ENCODE assay signal across 8 cellular contexts in genomic region chr4:3387154-3387942, GRCh38. TPM values are rescaled to one million over a fixed set of nuclear protein-coding genes. Genes with fewer than 3 reads are reported as not detected.
DNase-seq lines count a peak whose midpoint lies in the region; ATAC-seq and TF ChIP-seq lines count a peak whose summit lies in the region.

No MANE protein-coding gene starts in this region.

- no peaks in the 10 kb centered on the region for H3K9me3 ChIP-seq in PC-3 (ENCODE audit: low read length)
- no peaks in the 10 kb centered on the region for H3K9me3 ChIP-seq in left lung

- H3K4me1 ChIP-seq in PC-3 (ENCODE audit: insufficient read depth, low read length) = peaks cover 25% of the 10 kb centered on the region
- peaks cover 0 to 64% of the 10 kb centered on the region in 2 donors for H3K4me1 ChIP-seq in left lung

- TF ChIP-seq CTCF in GM06990 (IDR thresholded peaks at IDR 0.05; ENCODE audit: insufficient read depth, low read length, poor library complexity, severe bottlenecking) (no peak), PC-3 (conservative IDR thresholded peaks at IDR 0.05; ENCODE audit: low read depth, low read length) (no peak), left lung (IDR thresholded peaks at IDR 0.05) (no peak)

- no TSS peak for BruUV-seq in PC-3 (replicated peaks; lab: Mats Ljungman, UMichigan)

- CTCF ChIA-PET in PC-3 (lab: Charles Lee) = no interaction called here

- H3K27me3 ChIP-seq in GM06990 (replicated peaks; ENCODE audit: control insufficient read depth, insufficient read depth, low read length) = no peaks in the 10 kb centered on the region
- H3K27me3 ChIP-seq in H7 (ENCODE audit: control insufficient read depth, insufficient read depth, low read length) = no peaks in the 10 kb centered on the region
- H3K27me3 ChIP-seq in PC-3 (ENCODE audit: low read length) = no peaks in the 10 kb centered on the region
- H3K27me3 ChIP-seq in left lung = no peaks in the 10 kb centered on the region

- H3K36me3 ChIP-seq in GM06990 (ENCODE audit: control insufficient read depth, insufficient read depth, low read length) (no peaks in the 10 kb centered on the region), H7 (replicated peaks; ENCODE audit: control insufficient read depth, insufficient read depth, low read length) (no peaks in the 10 kb centered on the region), PC-3 (ENCODE audit: low read depth, low read length) (no peaks in the 10 kb centered on the region), left lung (no peaks in the 10 kb centered on the region)

- peak overlapping the region; percentile 14 for H2AFZ ChIP-seq in PC-3 (ENCODE audit: low read length)

- H3K9me2 ChIP-seq in PC-3 (replicated peaks; ENCODE audit: low read length) = no peaks in the 10 kb centered on the region

- H3F3A ChIP-seq in PC-3 (ENCODE audit: low read length, unreplicated experiment) = no peaks in the 10 kb centered on the region

- H3K9ac ChIP-seq in PC-3 (ENCODE audit: low read length) = peak overlapping the region; percentile 79

- ATAC-seq in PC-3 = no peak
- no peak for ATAC-seq in left lung

- TF ChIP-seq POLR2A in erythroblast (IDR thresholded peaks at IDR 0.05; ENCODE audit: low read length) = no peak

- H3K27ac ChIP-seq in PC-3 (ENCODE audit: low read length) = peak overlapping the region; percentile 91
- peak overlapping the region; percentile 84 to 86 for H3K27ac ChIP-seq in left lung

- H3K4me2 ChIP-seq in PC-3 (ENCODE audit: low read length) = peak overlapping the region; percentile 79

- POLR2A ChIA-PET in PC-3 (lab: Charles Lee; ENCODE audit: unreplicated experiment) = no interaction called here

- H3K4me3 ChIP-seq in GM06990 (replicated peaks; ENCODE audit: low read depth, low read length) = peak overlapping the region; percentile 50
- no peak overlapping the region for H3K4me3 ChIP-seq in H7 (ENCODE audit: insufficient read depth, low read depth, low read length)
- peak overlapping the region; percentile 63; the same call in 1 of the 2 replicates for H3K4me3 ChIP-seq in PC-3 (ENCODE audit: low read length)
- peak overlapping the region in 1 of 2 donors; percentile 19 for H3K4me3 ChIP-seq in left lung

- intact Hi-C loops in PC-3 (cut with micrococcal nuclease) (no loop called here), left lung (cut with DNase I) (no loop called here)

- DNase-seq in GM06990 (ENCODE audit: extremely low read depth, insufficient read length) (peak; percentile 64), H7 (peak; percentile 66), PC-3 (no peak), left lung (peak in 1 of 2 donors; percentile 59), erythroblast (lab: John Stamatoyannopoulos, UW) (no peak), NCI-H1436 (lab: John Stamatoyannopoulos, UW) (no peak)
- no peak for DNase-seq in effector CD8-positive, alpha-beta T cell (lab: John Stamatoyannopoulos, UW)
- DNase-seq in activated CD4-positive, CD25-positive, alpha-beta regulatory T cell treated with anti-CD3 and anti-CD28 coated beads, Interleukin-2, amount 50 U/mL, for 72 hours = no peak

- H3K79me2 ChIP-seq in PC-3 (ENCODE audit: low read length) = no peaks in the 10 kb centered on the region

- H4K20me1 ChIP-seq in PC-3 (ENCODE audit: low read length) = no peaks in the 10 kb centered on the region

RNA-seq across cellular contexts. Expression of gene HGFAC, which starts 54.4 kb away (rescaled TPM):
- 0.03 and 1.1 TPM in 2 replicates for total RNA-seq in H7 (2014; rRNA removed; shearing (Covaris generic))
- total RNA-seq in PC-3 (2014; rRNA removed) = 0.04 and 0.58 TPM in 2 replicates
- total RNA-seq in left lung = under 1 TPM in 1 of 2 donors, not detected in 1; 0.32 TPM

Comparison
In these comparisons a context has a peak if more than half of its experiments do, and no peak if none do; other contexts are left out.
1. DNase-seq: peak in GM06990 (single experiment) and H7 (single experiment); none in PC-3 (single experiment), effector CD8-positive, alpha-beta T cell (single experiment), activated CD4-positive, CD25-positive, alpha-beta regulatory T cell treated with anti-CD3 and anti-CD28 coated beads, Interleukin-2, amount 50 U/mL, for 72 hours (single experiment), erythroblast (0 of 2) and NCI-H1436 (single experiment).